In genomic region chr19:35327642-35328041, GRCh38 we compare ENCODE assay signal across 17 cellular contexts. TPM values are rescaled to one million over a fixed set of nuclear protein-coding genes. Genes with fewer than 3 reads are reported as not detected.
DNase-seq lines count a peak whose midpoint lies in the region; ATAC-seq and TF ChIP-seq lines count a peak whose summit lies in the region.
"Had no signal": no experiment of that assay in that cellular context is flagged by ENCODE, and none has a peak within 500 bp of the region (broad histone marks: within the 10 kb centered on the region; RNA-seq: fewer than 3 reads in every experiment).

No MANE protein-coding gene starts in this region.

- H3K27me3 Mint-ChIP-seq in neural progenitor cell (ENCODE audit: insufficient read depth, low read depth): no peaks in the 10 kb centered on the region

- H2AFZ ChIP-seq in HCT116 (ENCODE audit: low read depth, low read length, poor library complexity, severe bottlenecking): no peak overlapping the region
- H2AFZ ChIP-seq in neural progenitor cell (replicated peaks): no peak overlapping the region

- RAD21 ChIA-PET in HCT116 (lab: Charles Lee; ENCODE audit: low non-redundant PET in 1 of 2, low total read pairs in 2 of 2, uncharacterized antibody in 2 of 2, unreplicated experiment in 2 of 2): no interaction called here

- no TSS peak for BruUV-seq in HCT116 (replicated peaks; lab: Mats Ljungman, UMichigan)

- H3F3A ChIP-seq in neural progenitor cell (ENCODE audit: low read depth): no peaks in the 10 kb centered on the region

- no peak overlapping the region for H3K27ac Mint-ChIP-seq in neural progenitor cell
- H3K27ac Mint-ChIP-seq: activated T-helper 1 cell treated with anti-CD3 and anti-CD28 coated beads, Interleukin-12 subunit alpha, Interleukin-12 subunit beta, Interleukin-2, Interleukin-4 antibody, amounts not matched to agents 30 ng/mL and 10 ng/mL and 1 ng/mL, durations not matched to agents 14 hours and 24 hours and 36 hours; natural killer cell had no signal

- POLR2A ChIA-PET in HCT116 (lab: Charles Lee): interaction anchor here (1.2 kb wide), 1 partner anchor 8 kb away, joined by 3 read pairs; no protein-coding TSS in a partner anchor

- no peak overlapping the region for H3K9ac ChIP-seq in HCT116 (ENCODE audit: low read length)
- H3K9ac ChIP-seq in neural progenitor cell: no peak overlapping the region

- no peaks in the 10 kb centered on the region for H3K9me3 Mint-ChIP-seq in neural progenitor cell
- H3K9me3 Mint-ChIP-seq: activated T-helper 1 cell treated with anti-CD3 and anti-CD28 coated beads, Interleukin-12 subunit alpha, Interleukin-12 subunit beta, Interleukin-2, Interleukin-4 antibody, amounts not matched to agents 30 ng/mL and 10 ng/mL and 1 ng/mL, durations not matched to agents 14 hours and 24 hours and 36 hours; natural killer cell had no signal

- intact Hi-C loops in HCT116 (cut with micrococcal nuclease): no loop called here
- intact Hi-C loops in lower leg skin (cut with DNase I; ENCODE audit: low total_unique reads): no loop called here

- H3K36me3 ChIP-seq in HCT116 (ENCODE audit: control insufficient read depth in 1 of 2, insufficient read depth in 2 of 2, low read length in 2 of 2) (no peaks in the 10 kb centered on the region), WERI-Rb-1 (no peaks in the 10 kb centered on the region), neural progenitor cell (no peaks in the 10 kb centered on the region)
- H3K36me3 ChIP-seq: esophagus squamous epithelium had no signal

- no peaks in the 10 kb centered on the region for H3K9me3 ChIP-seq in HCT116 (ENCODE audit: control insufficient read depth in 1 of 2, insufficient read depth in 1 of 2, low read depth in 1 of 2, low read length in 2 of 2)
- H3K9me3 ChIP-seq in WERI-Rb-1 (ENCODE audit: severe bottlenecking): no peaks in the 10 kb centered on the region
- no peaks in the 10 kb centered on the region for H3K9me3 ChIP-seq in neural progenitor cell (ENCODE audit: low read depth)
- H3K9me3 ChIP-seq: esophagus squamous epithelium, spleen had no signal

- H3K4me1 Mint-ChIP-seq in neural progenitor cell: no peaks in the 10 kb centered on the region
- H3K4me1 Mint-ChIP-seq: natural killer cell had no signal

- H3K79me2 ChIP-seq in HCT116 (ENCODE audit: insufficient read depth, low read length): no peaks in the 10 kb centered on the region
- H3K79me2 ChIP-seq in neural progenitor cell (ENCODE audit: low read depth): no peaks in the 10 kb centered on the region

- no peaks in the 10 kb centered on the region for H3K36me3 Mint-ChIP-seq in neural progenitor cell
- H3K36me3 Mint-ChIP-seq: natural killer cell had no signal

- TF ChIP-seq CTCF in HCT116 (IDR thresholded peaks at IDR 0.05 in 2 of 3, conservative IDR thresholded peaks at IDR 0.05 in 1 of 3; ENCODE audit: borderline replicate concordance in 1 of 3, insufficient read depth in 1 of 3, low read depth in 2 of 3, low read length in 2 of 3): peak; percentile 24 to 75 (median 64); a peak in 5 of 6 replicates
- peak; percentile 69 for TF ChIP-seq CTCF in WERI-Rb-1 (IDR thresholded peaks at IDR 0.05; ENCODE audit: low read depth, low read length)
- peak; percentile 54 for TF ChIP-seq CTCF in neural progenitor cell (IDR thresholded peaks at IDR 0.05)
- TF ChIP-seq CTCF in lower leg skin (IDR thresholded peaks at IDR 0.05): no peak

- no peak overlapping the region for H3K27ac ChIP-seq in HCT116 (ENCODE audit: low read depth, low read length)
- H3K27ac ChIP-seq in WERI-Rb-1: no peak overlapping the region
- H3K27ac ChIP-seq in neural progenitor cell: no peak overlapping the region
- H3K27ac ChIP-seq: esophagus squamous epithelium had no signal

- H3K4me3 ChIP-seq in HCT116 (replicated peaks in 1 of 2; ENCODE audit: low read depth in 1 of 2, low read length in 2 of 2): no peak overlapping the region
- H3K4me3 ChIP-seq in WERI-Rb-1 (ENCODE audit: low read depth, low read length): no peak overlapping the region
- H3K4me3 ChIP-seq in neural progenitor cell: no peak overlapping the region
- no peak overlapping the region for H3K4me3 ChIP-seq in lower leg skin (ENCODE audit: low read depth, poor library complexity, severe bottlenecking)
- H3K4me3 ChIP-seq: esophagus squamous epithelium had no signal

- no peaks in the 10 kb centered on the region for H4K20me1 ChIP-seq in HCT116 (ENCODE audit: insufficient read depth)
- H4K20me1 ChIP-seq in neural progenitor cell (ENCODE audit: low read depth): no peaks in the 10 kb centered on the region

- CTCF ChIA-PET in HCT116 (lab: Charles Lee): interaction anchor here (0.5 to 1.6 kb wide), 3 partner anchors 8 to 15 kb away, joined by 3 to 8 read pairs (median 3); no protein-coding TSS in a partner anchor

- TF ChIP-seq RAD21 in HCT116 (IDR thresholded peaks at IDR 0.05; ENCODE audit: low read depth): 0 out of 2 replicates have a peak, but pooled peaks have one; percentile 28

- WGBS in lower leg skin, 2 donors: 65 to 66% methylated on average over 4 of the region's 4 CpGs

- H3K4me1 ChIP-seq in HCT116 (ENCODE audit: control insufficient read depth in 1 of 2, insufficient read depth in 2 of 2, low read length in 2 of 2) (peaks cover 2 to 6% of the 10 kb centered on the region in 2 experiments; a peak in 1 of 4 replicates), neural progenitor cell (no peaks in the 10 kb centered on the region)
- H3K4me1 ChIP-seq: esophagus squamous epithelium had no signal

- H3K27me3 ChIP-seq in HCT116 (ENCODE audit: insufficient read depth, low read length) (no peaks in the 10 kb centered on the region), WERI-Rb-1 (ENCODE audit: insufficient read depth, low read depth, severe bottlenecking) (no peaks in the 10 kb centered on the region), neural progenitor cell (no peaks in the 10 kb centered on the region)

- no peak overlapping the region for H3K4me2 ChIP-seq in HCT116 (ENCODE audit: low read length)
- H3K4me2 ChIP-seq in neural progenitor cell: no peak overlapping the region

- TF ChIP-seq POLR2A in HCT116 (IDR thresholded peaks at IDR 0.05; ENCODE audit: borderline replicate concordance, extremely low read depth, insufficient read depth, insufficient read length) (no peak), lower leg skin (IDR thresholded peaks at IDR 0.05) (no peak)

- DNase-seq in DMS53 (lab: John Stamatoyannopoulos, UW) (peak; percentile 41), DMS53 treated with DMSO at 0.1 percent for 48 hours (lab: John Stamatoyannopoulos, UW; ENCODE audit: unreplicated experiment) (no peak), HCT116 (ENCODE audit: low read depth, low spot score) (no peak), WERI-Rb-1 (peak; percentile 50), neural progenitor cell (ENCODE audit: low spot score) (peak; percentile 42), CD1c-positive myeloid dendritic cell (ENCODE audit: extremely low spot score) (no peak), Kasumi-1 (lab: John Stamatoyannopoulos, UW) (no peak), lower leg skin (ENCODE audit: low spot score in 2 of 2) (no peak)
- DNase-seq: activated CD4-positive, CD25-positive, alpha-beta regulatory T cell; esophagus squamous epithelium; GDM1; natural killer cell; spleen; stimulated activated CD8-positive, alpha-beta memory T cell treated with anti-CD3 and anti-CD28 coated beads, Interleukin-4, amount 100 ng/mL, for 48 hours had no signal

- no peaks in the 10 kb centered on the region for H3K9me2 ChIP-seq in HCT116 (ENCODE audit: insufficient read depth)

- H3K4me3 Mint-ChIP-seq in neural progenitor cell: no peak overlapping the region
- H3K4me3 Mint-ChIP-seq: activated T-helper 1 cell treated with anti-CD3 and anti-CD28 coated beads, Interleukin-12 subunit alpha, Interleukin-12 subunit beta, Interleukin-2, Interleukin-4 antibody, amounts not matched to agents 30 ng/mL and 10 ng/mL and 1 ng/mL, durations not matched to agents 14 hours and 24 hours and 36 hours; natural killer cell had no signal

- ATAC-seq in HCT116: peak; percentile 97
- ATAC-seq: natural killer cell had no signal

TF ChIP-seq in HCT116, 20 proteins besides CTCF, POLR2A, EP300 and RAD21 (continues in another document):
- no peak for TF ChIP-seq EZH2 (IDR thresholded peaks at IDR 0.05)
- no peak for TF ChIP-seq ZNF274 (IDR thresholded peaks at IDR 0.05; ENCODE audit: low read depth, low read length)
- TF ChIP-seq CEBPB (IDR thresholded peaks at IDR 0.05; ENCODE audit: low read depth): no peak
- no peak for TF ChIP-seq EGR1 (IDR thresholded peaks at IDR 0.05; ENCODE audit: low read depth)
- TF ChIP-seq ELF1 (IDR thresholded peaks at IDR 0.05; ENCODE audit: borderline replicate concordance, low read depth): no peak
- no peak for TF ChIP-seq ZBTB33 (IDR thresholded peaks at IDR 0.05; ENCODE audit: extremely low read depth, insufficient replicate concordance, low read length)

RNA-seq across cellular contexts. Expression of gene CD22, which starts 1.3 kb away (rescaled TPM):
- total RNA-seq in HCT116 (2021; ENCODE audit: unreplicated experiment) (7.0 TPM), neural progenitor cell (ENCODE audit: low replicate concordance) (0.62 TPM in 1 of 2 replicates, not detected in the other), lower leg skin (1 to 10 TPM in 1 of 4 donors, under 1 TPM in 1, not detected in 2; 0.91 to 4.2 TPM)
- 7.1 and 10.4 TPM in 2 replicates for polyA plus RNA-seq in HCT116 (2012)

RNA-seq across cellular contexts. Expression of gene FFAR1, which starts 20.1 kb away (rescaled TPM):
- total RNA-seq in HCT116 (2021; ENCODE audit: unreplicated experiment) (not detected), neural progenitor cell (ENCODE audit: low replicate concordance) (0.06 TPM in 1 of 2 replicates, not detected in the other), lower leg skin (not detected)
- polyA plus RNA-seq in HCT116 (2012): not detected in 2 replicates
- total RNA-seq: A172, cardiac septum, esophagus squamous epithelium had no signal

RNA-seq across cellular contexts. Expression of gene FFAR3, which starts 30.6 kb away (rescaled TPM):
- total RNA-seq in HCT116 (2021; ENCODE audit: unreplicated experiment): not detected
- not detected in 2 replicates for polyA plus RNA-seq in HCT116 (2012)
- not detected in 2 replicates for total RNA-seq in neural progenitor cell (ENCODE audit: low replicate concordance)
- total RNA-seq in lower leg skin: not detected
- total RNA-seq: A172, cardiac septum, esophagus squamous epithelium had no signal

RNA-seq across cellular contexts. Expression of gene MAG, which starts 35.7 kb away (rescaled TPM):
- total RNA-seq in HCT116 (2021; ENCODE audit: unreplicated experiment) (0.17 TPM), neural progenitor cell (ENCODE audit: low replicate concordance) (not detected in 2 replicates), lower leg skin (under 1 TPM in 1 of 4 donors, not detected in 3; 0.10 TPM)
- 0.06 and 0.23 TPM in 2 replicates for polyA plus RNA-seq in HCT116 (2012)
- total RNA-seq: A172; activated T-helper 1 cell treated with anti-CD3 and anti-CD28 coated beads, Interleukin-12 subunit alpha, Interleukin-12 subunit beta, Interleukin-2, Interleukin-4 antibody, amounts not matched to agents 30 ng/mL and 10 ng/mL and 1 ng/mL, durations not matched to agents 14 hours and 24 hours and 36 hours; cardiac septum; natural killer cell had no signal

RNA-seq across cellular contexts. Expression of gene GPR42, which starts 43.2 kb away (rescaled TPM):
- not detected for total RNA-seq in HCT116 (2021; ENCODE audit: unreplicated experiment)
- not detected in 2 replicates for polyA plus RNA-seq in HCT116 (2012)
- total RNA-seq in neural progenitor cell (ENCODE audit: low replicate concordance): not detected in 2 replicates
- not detected for total RNA-seq in lower leg skin
- total RNA-seq: A172; activated T-helper 1 cell treated with anti-CD3 and anti-CD28 coated beads, Interleukin-12 subunit alpha, Interleukin-12 subunit beta, Interleukin-2, Interleukin-4 antibody, amounts not matched to agents 30 ng/mL and 10 ng/mL and 1 ng/mL, durations not matched to agents 14 hours and 24 hours and 36 hours; cardiac septum; esophagus squamous epithelium had no signal

Comparison
In these comparisons a context has a peak if more than half of its experiments do, and no peak if none do; other contexts are left out.
1. DNase-seq: peak in DMS53 (single experiment), WERI-Rb-1 (single experiment) and neural progenitor cell (single experiment); none in DMS53 treated with DMSO at 0.1 percent for 48 hours (single experiment), HCT116 (single experiment), CD1c-positive myeloid dendritic cell (single experiment), Kasumi-1 (0 of 2) and lower leg skin (0 of 2).
2. CTCF ChIP-seq: peak in HCT116 (3 of 3), WERI-Rb-1 (single experiment) and neural progenitor cell (single experiment); none in lower leg skin (0 of 3).